1 cellular context compared by ENCODE assay signal in the genomic region with DNA sequence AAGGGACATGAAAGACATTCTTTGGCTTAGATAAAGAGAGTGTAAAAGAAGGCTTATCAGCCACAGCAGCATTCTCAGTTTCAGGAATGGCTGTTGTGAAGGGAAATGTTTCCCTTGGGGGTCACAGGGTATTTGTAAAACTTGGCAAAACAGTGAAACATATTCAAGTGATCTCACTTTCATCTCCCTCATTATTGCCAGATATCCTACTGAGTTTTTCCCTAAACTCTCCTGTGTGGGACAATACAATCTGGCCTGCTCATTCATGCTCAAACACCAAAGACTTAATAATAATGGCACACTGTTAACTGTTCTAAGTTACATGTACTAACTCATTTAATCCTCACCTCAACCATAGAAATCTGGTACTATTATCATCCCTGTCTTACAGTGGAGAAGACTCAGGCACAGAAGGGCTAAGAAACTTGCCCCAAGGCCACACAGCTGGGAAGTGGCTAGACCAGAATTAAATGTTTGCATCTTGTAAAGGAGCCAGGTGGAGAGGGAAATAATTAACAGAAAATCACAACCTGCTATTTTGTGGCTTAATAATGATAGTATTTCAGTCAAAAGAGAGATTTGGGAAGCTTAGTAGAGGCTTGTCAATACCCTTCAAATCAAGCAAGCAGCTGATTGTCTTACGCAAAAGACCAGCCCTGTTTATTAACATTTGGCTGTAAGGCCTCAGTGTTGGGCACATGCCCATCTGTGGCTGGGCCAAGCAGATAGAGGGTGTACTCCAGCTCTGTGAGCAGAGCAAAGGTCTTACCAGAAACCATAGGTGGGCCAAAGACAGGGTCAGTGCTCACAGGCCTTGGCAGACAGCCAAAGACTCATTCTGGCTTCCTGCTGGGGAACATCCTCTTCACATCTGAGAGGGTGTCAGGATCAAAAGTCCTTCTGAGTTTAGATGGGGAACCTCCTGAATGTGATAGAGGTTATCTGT.
TF ChIP-seq lines count a peak whose summit lies in the region.

No MANE protein-coding gene starts in this region.

TF ChIP-seq in HepG2, 621 proteins besides CTCF, POLR2A, EP300 and RAD21 (continued from another document):
- TF ChIP-seq, protein P1, sequence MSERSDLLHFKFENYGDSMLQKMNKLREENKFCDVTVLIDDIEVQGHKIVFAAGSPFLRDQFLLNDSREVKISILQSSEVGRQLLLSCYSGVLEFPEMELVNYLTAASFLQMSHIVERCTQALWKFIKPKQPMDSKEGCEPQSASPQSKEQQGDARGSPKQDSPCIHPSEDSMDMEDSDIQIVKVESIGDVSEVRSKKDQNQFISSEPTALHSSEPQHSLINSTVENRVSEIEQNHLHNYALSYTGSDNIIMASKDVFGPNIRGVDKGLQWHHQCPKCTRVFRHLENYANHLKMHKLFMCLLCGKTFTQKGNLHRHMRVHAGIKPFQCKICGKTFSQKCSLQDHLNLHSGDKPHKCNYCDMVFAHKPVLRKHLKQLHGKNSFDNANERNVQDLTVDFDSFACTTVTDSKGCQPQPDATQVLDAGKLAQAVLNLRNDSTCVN (CRISPR knock-in tag; IDR thresholded peaks at IDR 0.05; ENCODE audit: borderline replicate concordance), result no peak
- TF ChIP-seq GATAD2A (CRISPR knock-in tag; IDR thresholded peaks at IDR 0.05) (peak; percentile 51), PCBP2 (optimal IDR thresholded peaks at IDR 0.05; ENCODE audit: low read depth, low read length, poor library complexity, severe bottlenecking) (no peak)
